9 cellular contexts compared by ENCODE assay signal in genomic region chr2:121356058-121356640, GRCh38.
DNase-seq lines count a peak whose midpoint lies in the region; ATAC-seq, FAIRE-seq and TF ChIP-seq lines count a peak whose summit lies in the region.
"Had no signal": no experiment of that assay in that cellular context is flagged by ENCODE, and none has a peak within 500 bp of the region (broad histone marks: within the 10 kb centered on the region; RNA-seq: fewer than 3 reads in every experiment).

No MANE protein-coding gene starts in this region.

- FAIRE-seq in HTR-8/SVneo (lab: Jason Lieb, UNC): no peak
- FAIRE-seq in bronchial epithelial cell (lab: Jason Lieb, UNC): peak; percentile 47

- in situ Hi-C loops in transverse colon (cut with MboI; ENCODE audit: low pct_ligation_motif_present in 1 of 4, low pct_unique_long_range_greater_than_20kb in 1 of 4, low sequenced_read_pairs in 3 of 4): loop anchor here (10.0 to 25.0 kb wide), 3 partner anchors 261 to 669 kb away; no protein-coding TSS in a partner anchor

- no peak overlapping the region for H3K4me3 ChIP-seq in bronchial epithelial cell (ENCODE audit: low read depth, low read length)
- no peak overlapping the region for H3K4me3 ChIP-seq in transverse colon

- TF ChIP-seq EP300 in transverse colon (IDR thresholded peaks at IDR 0.05; ENCODE audit: low read depth): no peak

- H3K36me3 Mint-ChIP-seq in activated T-cell treated with anti-CD3 and anti-CD28 coated beads, Interleukin-2, amount 50 U/mL, for 4 hours (ENCODE audit: insufficient read depth): peaks cover 16% of the 10 kb centered on the region
- H3K36me3 Mint-ChIP-seq in activated T-cell treated with anti-CD3 and anti-CD28 coated beads, Interleukin-2, amount 50 U/mL, for 24 hours (ENCODE audit: low read depth): peaks cover 98% of the 10 kb centered on the region

- DNase-seq in activated T-cell treated with anti-CD3 and anti-CD28 coated beads, Interleukin-2, amount 50 U/mL, for 4 hours: no peak
- DNase-seq in activated T-cell treated with anti-CD3 and anti-CD28 coated beads, Interleukin-2, amount 50 U/mL, for 24 hours: no peak
- DNase-seq in HTR-8/SVneo (ENCODE audit: insufficient read length, low spot score): peak; percentile 74
- peak; percentile 49 for DNase-seq in NCI-H774 (lab: John Stamatoyannopoulos, UW)
- DNase-seq in bronchial epithelial cell (ENCODE audit: low read depth): peak; percentile 64
- DNase-seq in left colon: peak in 1 of 2 donors; percentile 38
- peak; percentile 59 for DNase-seq in transverse colon

- no peaks in the 10 kb centered on the region for H3K9me3 ChIP-seq in transverse colon

- H3K27ac ChIP-seq in transverse colon: peak overlapping the region in 3 of 4 donors; percentile 70 to 75 (median 73)

- H3K4me3 Mint-ChIP-seq in activated T-cell treated with anti-CD3 and anti-CD28 coated beads, Interleukin-2, amount 50 U/mL, for 4 hours: no peak overlapping the region
- H3K4me3 Mint-ChIP-seq in activated T-cell treated with anti-CD3 and anti-CD28 coated beads, Interleukin-2, amount 50 U/mL, for 24 hours: no peak overlapping the region
- H3K4me3 Mint-ChIP-seq: central memory CD8-positive, alpha-beta T cell had no signal

- peaks cover 28% of the 10 kb centered on the region for H3K36me3 ChIP-seq in bronchial epithelial cell (ENCODE audit: control insufficient read depth, insufficient read depth, low read length)
- H3K36me3 ChIP-seq in transverse colon: peaks cover 0 to 18% (median 7%) of the 10 kb centered on the region in 4 donors

- H3K27me3 ChIP-seq in bronchial epithelial cell (ENCODE audit: control insufficient read depth, insufficient read depth, low read length) (no peaks in the 10 kb centered on the region), transverse colon (no peaks in the 10 kb centered on the region)

- H3K4me1 ChIP-seq in transverse colon: peaks cover 3 to 26% (median 13%) of the 10 kb centered on the region in 4 donors

- TF ChIP-seq POLR2A in transverse colon (IDR thresholded peaks at IDR 0.05): no peak

- no peaks in the 10 kb centered on the region for H3K27me3 Mint-ChIP-seq in activated T-cell treated with anti-CD3 and anti-CD28 coated beads, Interleukin-2, amount 50 U/mL, for 4 hours (ENCODE audit: low read depth)
- no peaks in the 10 kb centered on the region for H3K27me3 Mint-ChIP-seq in activated T-cell treated with anti-CD3 and anti-CD28 coated beads, Interleukin-2, amount 50 U/mL, for 24 hours
- H3K27me3 Mint-ChIP-seq: central memory CD8-positive, alpha-beta T cell had no signal

- H3K4me1 Mint-ChIP-seq in activated T-cell treated with anti-CD3 and anti-CD28 coated beads, Interleukin-2, amount 50 U/mL, for 4 hours (ENCODE audit: low read depth): no peaks in the 10 kb centered on the region
- H3K4me1 Mint-ChIP-seq in activated T-cell treated with anti-CD3 and anti-CD28 coated beads, Interleukin-2, amount 50 U/mL, for 24 hours (ENCODE audit: low read depth): peaks cover 11% of the 10 kb centered on the region
- H3K4me1 Mint-ChIP-seq: central memory CD8-positive, alpha-beta T cell had no signal

- WGBS in transverse colon (ENCODE audit: low coverage in 1 of 2), 2 donors: 33 to 36% methylated on average over 9 of the region's 9 CpGs

- H3K9me3 Mint-ChIP-seq in activated T-cell treated with anti-CD3 and anti-CD28 coated beads, Interleukin-2, amount 50 U/mL, for 4 hours: no peaks in the 10 kb centered on the region
- no peaks in the 10 kb centered on the region for H3K9me3 Mint-ChIP-seq in activated T-cell treated with anti-CD3 and anti-CD28 coated beads, Interleukin-2, amount 50 U/mL, for 24 hours
- H3K9me3 Mint-ChIP-seq: central memory CD8-positive, alpha-beta T cell had no signal

- TF ChIP-seq CTCF in bronchial epithelial cell (IDR thresholded peaks at IDR 0.05; ENCODE audit: insufficient read depth, low read length, severe bottlenecking) (peak; percentile 79), transverse colon (IDR thresholded peaks at IDR 0.05) (peak; percentile 56 to 71 (median 69))

- peak; percentile 37 to 67 for ATAC-seq in activated T-cell treated with anti-CD3 and anti-CD28 coated beads, Interleukin-2, amount 50 U/mL, for 4 hours
- ATAC-seq in left colon (peak; percentile 69), GM21723 (IDR thresholded peaks at IDR 0.05; ENCODE audit: unreplicated experiment) (no peak)

- H3K27ac Mint-ChIP-seq in activated T-cell treated with anti-CD3 and anti-CD28 coated beads, Interleukin-2, amount 50 U/mL, for 24 hours: no peak overlapping the region

- intact Hi-C loops in left colon (cut with DNase I, micrococcal nuclease): loop anchor here in 1 of 2 donors (10.0 kb wide), 1 partner anchor 261 kb away; no protein-coding TSS in a partner anchor
- intact Hi-C loops in transverse colon (cut with DNase I; ENCODE audit: low total_unique reads): no loop called here

Comparison
In these comparisons a context has a peak if more than half of its experiments do, and no peak if none do; other contexts are left out.
1. DNase-seq: peak in HTR-8/SVneo (single experiment), NCI-H774 (single experiment), bronchial epithelial cell (single experiment) and transverse colon (single experiment); none in activated T-cell treated with anti-CD3 and anti-CD28 coated beads, Interleukin-2, amount 50 U/mL, for 4 hours (single experiment) and activated T-cell treated with anti-CD3 and anti-CD28 coated beads, Interleukin-2, amount 50 U/mL, for 24 hours (single experiment).